ENCODE assay signal across 13 cellular contexts in the genomic region with DNA sequence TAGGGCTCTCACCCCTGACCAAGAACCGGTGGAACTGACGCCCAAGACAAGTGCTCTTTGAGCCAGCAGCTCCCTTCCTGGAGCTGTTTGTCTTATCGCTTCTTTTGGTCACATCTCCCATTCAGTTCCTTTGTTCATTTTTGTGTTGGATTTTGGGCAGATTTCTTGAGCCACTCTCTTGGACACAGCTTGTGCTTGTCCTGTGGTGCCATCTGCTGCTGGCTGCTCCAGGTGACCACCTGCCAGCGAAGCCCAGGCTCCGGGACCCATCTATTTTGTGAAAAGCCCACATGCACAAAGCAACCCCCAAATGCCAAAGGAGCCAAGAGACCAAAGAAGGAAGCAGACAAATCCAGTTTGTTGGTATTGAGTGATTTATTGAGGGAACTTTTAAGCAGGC. TPM values are rescaled to one million over a fixed set of nuclear protein-coding genes. Genes with fewer than 3 reads are reported as not detected.
"Had no signal": no experiment of that assay in that cellular context is flagged by ENCODE, and none has a peak within 500 bp of the region (broad histone marks: within the 10 kb centered on the region; RNA-seq: fewer than 3 reads in every experiment).

No MANE protein-coding gene starts in this region.

RNA-seq across cellular contexts. Expression of a gene that starts 6.2 kb away (rescaled TPM):
- total RNA-seq: activated CD4-positive, alpha-beta memory T cell treated with anti-CD3 and anti-CD28 coated beads, Interleukin-2, amount 10 ng/mL, durations not matched to agents 7 days and 5 days; activated CD4-positive, alpha-beta T cell treated with anti-CD3 and anti-CD28 coated beads for 36 hours; activated CD4-positive, alpha-beta T cell treated with anti-CD3 and anti-CD28 coated beads, Interleukin-2, amount 10 ng/mL, durations not matched to agents 7 days and 5 days; activated CD8-positive, alpha-beta memory T cell treated with anti-CD3 and anti-CD28 coated beads, Interleukin-2, amount 10 ng/mL, durations not matched to agents 7 days and 5 days; activated CD8-positive, alpha-beta T cell treated with anti-CD3 and anti-CD28 coated beads, Interleukin-2, amount 10 ng/mL, durations not matched to agents 7 days and 5 days; activated naive CD8-positive, alpha-beta T cell treated with anti-CD3 and anti-CD28 coated beads, Interleukin-2, amount 10 ng/mL, durations not matched to agents 7 days and 5 days; activated T-helper 2 cell treated with anti-CD3 and anti-CD28 coated beads, Interferon-gamma antibody, Interleukin-2, Interleukin-4, amounts not matched to agents 10 μg/mL and 5 μg/mL and 100 μg/mL, durations not matched to agents 14 hours and 24 hours and 36 hours; ascending aorta; bronchial epithelial cell; chondrocyte; T-helper 17 cell; T-helper 2 cell treated with Interferon-gamma antibody and Interleukin-4, amounts not matched to agents 100 ng/mL and 5 ng/mL, for 36 hours; WTC11 had no signal
